ENCODE assay signal across 30 cellular contexts in genomic region chr13:29929062-29929847, GRCh38.
"Had no signal": no experiment of that assay in that cellular context is flagged by ENCODE, and none has a peak within 500 bp of the region (broad histone marks: within the 10 kb centered on the region; RNA-seq: fewer than 3 reads in every experiment).

No MANE protein-coding gene starts in this region.

- H3K36me3 Mint-ChIP-seq: activated naive CD4-positive, alpha-beta T cell treated with anti-CD3 and anti-CD28 coated beads, Interleukin-2, amount 50 U/mL, for 72 hours; brain; WTC11 had no signal

- H3K4me3 ChIP-seq: ascending aorta, Peyer's patch, SJCRH30 had no signal

- H3K36me3 ChIP-seq: ascending aorta, Peyer's patch, SJCRH30 had no signal

- H3K27me3 ChIP-seq: ascending aorta, Peyer's patch, SJCRH30 had no signal

- H3K4me3 Mint-ChIP-seq: activated CD8-positive, alpha-beta T cell treated with anti-CD3 and anti-CD28 coated beads, Interleukin-2, amount 10 ng/mL, durations not matched to agents 7 days and 5 days; activated naive CD8-positive, alpha-beta T cell treated with anti-CD3 and anti-CD28 coated beads, Interleukin-2, amount 50 U/mL, for 24 hours; activated T-cell treated with anti-CD3 and anti-CD28 coated beads, Interleukin-2, amount 50 U/mL, for 24 hours; brain; central memory CD8-positive, alpha-beta T cell; T-helper 17 cell; WTC11 had no signal

- H3K27ac Mint-ChIP-seq: activated CD8-positive, alpha-beta T cell treated with anti-CD3 and anti-CD28 coated beads, Interleukin-2, amount 10 ng/mL, durations not matched to agents 7 days and 5 days; activated naive CD4-positive, alpha-beta T cell treated with anti-CD3 and anti-CD28 coated beads, Interleukin-2, amount 50 U/mL, for 72 hours; activated naive CD8-positive, alpha-beta T cell treated with anti-CD3 and anti-CD28 coated beads, Interleukin-2, amount 50 U/mL, for 24 hours; activated T-cell treated with anti-CD3 and anti-CD28 coated beads, Interleukin-2, amount 50 U/mL, for 24 hours; brain; WTC11 had no signal

- H3K27ac ChIP-seq: ascending aorta, Peyer's patch, RWPE1, SJCRH30 had no signal

- H3K9me3 ChIP-seq: ascending aorta, Peyer's patch, SJCRH30 had no signal

- H3K9me3 Mint-ChIP-seq: activated naive CD4-positive, alpha-beta T cell treated with anti-CD3 and anti-CD28 coated beads, Interleukin-2, amount 50 U/mL, for 72 hours; activated naive CD8-positive, alpha-beta T cell treated with anti-CD3 and anti-CD28 coated beads, Interleukin-2, amount 50 U/mL, for 24 hours; activated T-cell treated with anti-CD3 and anti-CD28 coated beads, Interleukin-2, amount 50 U/mL, for 24 hours; central memory CD8-positive, alpha-beta T cell had no signal

- H3K27me3 Mint-ChIP-seq: activated naive CD8-positive, alpha-beta T cell treated with anti-CD3 and anti-CD28 coated beads, Interleukin-2, amount 50 U/mL, for 24 hours; activated T-cell treated with anti-CD3 and anti-CD28 coated beads, Interleukin-2, amount 50 U/mL, for 24 hours; central memory CD8-positive, alpha-beta T cell had no signal

- ATAC-seq: activated CD8-positive, alpha-beta T cell treated with anti-CD3 and anti-CD28 coated beads, Interleukin-2, amount 10 ng/mL, durations not matched to agents 7 days and 5 days; activated naive CD4-positive, alpha-beta T cell treated with anti-CD3 and anti-CD28 coated beads, Interleukin-2, amount 50 U/mL, for 72 hours; activated naive CD8-positive, alpha-beta T cell treated with anti-CD3 and anti-CD28 coated beads, Interleukin-2, amount 50 U/mL, for 24 hours; SK-N-SH treated with all-trans-retinoic acid at 6 μM for 48 hours; T-helper 17 cell; WTC11 had no signal

- DNase-seq: activated CD4-positive, alpha-beta T cell treated with anti-CD3 and anti-CD28 coated beads for 48 hours; activated CD4-positive, alpha-beta T cell treated with anti-CD3 and anti-CD28 coated beads, Interleukin-2, amount 50 U/mL, for 4 hours; activated CD4-positive, CD25-positive, alpha-beta regulatory T cell treated with anti-CD3 and anti-CD28 coated beads, Interleukin-2, amount 50 U/mL, for 72 hours; activated CD8-positive, alpha-beta memory T cell treated with anti-CD3 and anti-CD28 coated beads, Interleukin-2, amount 50 U/mL, for 48 hours; activated CD8-positive, alpha-beta T cell treated with anti-CD3 and anti-CD28 coated beads, Interleukin-2, amount 10 ng/mL, durations not matched to agents 7 days and 5 days; activated effector memory CD4-positive, alpha-beta T cell treated with anti-CD3 and anti-CD28 coated beads, Interleukin-2, amount 50 U/mL, for 16 hours; activated naive CD4-positive, alpha-beta T cell treated with Interleukin-2 at 50 U/mL for 16 hours; activated naive CD8-positive, alpha-beta T cell treated with anti-CD3 and anti-CD28 coated beads, Interleukin-2, amount 50 U/mL, for 24 hours; activated T-cell treated with anti-CD3 and anti-CD28 coated beads, Interleukin-2, amount 50 U/mL, for 24 hours; amniotic stem cell; Kasumi-1; NCI-H1105 treated with DMSO at 0.1 percent for 48 hours; NCI-H1436 treated with DMSO at 0.1 percent for 48 hours; NCI-H187; NCI-H2081; NCI-H446; NCI-H524; Peyer's patch; Right ventricle myocardium superior; SJCRH30; SW 1271; T-helper 17 cell; T-helper 9 cell had no signal
